ENCODE assay signal across 17 cellular contexts in the genomic region with DNA sequence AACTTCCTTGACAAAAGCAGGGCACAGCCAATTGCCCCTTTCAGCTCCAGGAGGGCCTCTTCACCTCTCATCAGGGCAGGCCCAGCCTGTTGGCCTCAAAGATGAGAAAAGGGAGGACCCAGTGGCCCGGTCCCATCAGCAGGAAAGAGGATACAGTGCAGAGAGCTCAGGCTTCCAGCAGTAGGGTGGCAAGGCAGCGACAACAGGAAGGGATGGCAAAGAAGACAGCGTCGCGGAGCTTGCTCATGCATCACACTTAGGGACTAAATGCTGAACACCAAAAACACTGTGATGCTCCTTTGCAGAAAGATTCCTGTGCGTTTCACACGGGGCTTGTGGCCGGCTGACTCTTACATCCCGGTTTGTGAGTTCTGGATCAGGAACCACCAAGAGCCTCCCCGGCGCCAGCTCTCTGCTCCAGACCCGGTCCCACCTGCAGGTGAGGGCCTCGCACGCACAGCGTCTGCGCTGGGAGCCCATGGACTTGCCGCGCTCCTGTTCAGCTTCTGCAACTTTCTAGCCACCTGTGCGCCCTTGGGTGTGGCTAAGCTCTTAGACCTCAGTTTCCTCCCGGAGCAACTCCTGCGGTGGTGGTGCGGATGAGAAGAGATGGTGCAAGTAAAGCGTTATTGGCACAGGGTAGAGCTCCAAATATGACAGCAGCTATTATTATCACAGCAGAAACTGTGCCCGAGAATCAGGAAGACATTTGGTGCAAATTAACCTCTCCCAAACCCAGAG. TPM values are rescaled to one million over a fixed set of nuclear protein-coding genes. Genes with fewer than 3 reads are reported as not detected.
DNase-seq lines count a peak whose midpoint lies in the region; ATAC-seq and TF ChIP-seq lines count a peak whose summit lies in the region.
"Had no signal": no experiment of that assay in that cellular context is flagged by ENCODE, and none has a peak within 500 bp of the region (broad histone marks: within the 10 kb centered on the region; RNA-seq: fewer than 3 reads in every experiment).

No MANE protein-coding gene starts in this region.

- H3K9me3 Mint-ChIP-seq in activated CD8-positive, alpha-beta T cell treated with anti-CD3 and anti-CD28 coated beads for 36 hours = no peaks in the 10 kb centered on the region
- H3K9me3 Mint-ChIP-seq in naive thymus-derived CD8-positive, alpha-beta T cell = no peaks in the 10 kb centered on the region
- H3K9me3 Mint-ChIP-seq: activated T-helper 2 cell treated with anti-CD3 and anti-CD28 coated beads, Interferon-gamma antibody, Interleukin-2, Interleukin-4, amounts not matched to agents 10 μg/mL and 5 μg/mL and 100 μg/mL, durations not matched to agents 14 hours and 24 hours and 36 hours; GM23338 had no signal

- H3K36me3 Mint-ChIP-seq in activated CD8-positive, alpha-beta T cell treated with anti-CD3 and anti-CD28 coated beads for 36 hours (ENCODE audit: low read depth) = no peaks in the 10 kb centered on the region
- H3K36me3 Mint-ChIP-seq in naive thymus-derived CD8-positive, alpha-beta T cell = peaks cover 0 to 2% (median 0%) of the 10 kb centered on the region in 3 donors

- H3K4me3 ChIP-seq in Karpas-422 (ENCODE audit: low read length) = peak overlapping the region; percentile 23; the same call in 1 of the 2 replicates
- H3K4me3 ChIP-seq: GM23338, K562, SK-N-MC had no signal

- H3K4me1 ChIP-seq in Karpas-422 (ENCODE audit: low read length) = peaks cover 89% of the 10 kb centered on the region

- no peak for TF ChIP-seq CTCF in activated CD8-positive, alpha-beta T cell treated with anti-CD3 and anti-CD28 coated beads for 36 hours (IDR thresholded peaks at IDR 0.05)

- CTCF ChIA-PET in activated CD8-positive, alpha-beta T cell treated with anti-CD3 and anti-CD28 coated beads for 36 hours (lab: Charles Lee) = interaction anchor here (0.7 to 1.0 kb wide), 4 partner anchors 15 to 212 kb away, joined by 3 read pairs; no protein-coding TSS in a partner anchor

- no peaks in the 10 kb centered on the region for H3K9me3 ChIP-seq in Karpas-422 (ENCODE audit: low read length)

- no peak overlapping the region for H3K4me3 Mint-ChIP-seq in activated CD8-positive, alpha-beta T cell treated with anti-CD3 and anti-CD28 coated beads for 36 hours
- H3K4me3 Mint-ChIP-seq in naive thymus-derived CD8-positive, alpha-beta T cell = peak overlapping the region; percentile 70 to 89 (median 78)
- H3K4me3 Mint-ChIP-seq: GM23338 had no signal

- H3K27ac Mint-ChIP-seq in activated CD8-positive, alpha-beta T cell treated with anti-CD3 and anti-CD28 coated beads for 36 hours = no peak overlapping the region
- peak overlapping the region; percentile 61 to 93 (median 77) for H3K27ac Mint-ChIP-seq in naive thymus-derived CD8-positive, alpha-beta T cell
- H3K27ac Mint-ChIP-seq: activated T-helper 2 cell treated with anti-CD3 and anti-CD28 coated beads, Interferon-gamma antibody, Interleukin-2, Interleukin-4, amounts not matched to agents 10 μg/mL and 5 μg/mL and 100 μg/mL, durations not matched to agents 14 hours and 24 hours and 36 hours; GM23338 had no signal

- ATAC-seq in activated CD8-positive, alpha-beta T cell treated with anti-CD3 and anti-CD28 coated beads for 36 hours = peak; percentile 25
- peak; percentile 67 to 72 for ATAC-seq in naive thymus-derived CD8-positive, alpha-beta T cell
- ATAC-seq in GM21423 (IDR thresholded peaks at IDR 0.05; ENCODE audit: unreplicated experiment) = no peak
- ATAC-seq: GM23338, K562 had no signal

- no peaks in the 10 kb centered on the region for H4K20me1 ChIP-seq in Karpas-422 (ENCODE audit: insufficient read depth, low read depth, low read length)

- POLR2A ChIA-PET in activated CD8-positive, alpha-beta T cell treated with anti-CD3 and anti-CD28 coated beads for 36 hours (lab: Charles Lee) = interaction anchor here (1.0 to 2.0 kb wide), 2 partner anchors 14 to 16 kb away, joined by 3 to 6 read pairs; no protein-coding TSS in a partner anchor
- POLR2A ChIA-PET in naive thymus-derived CD8-positive, alpha-beta T cell (lab: Charles Lee) = interaction anchor here (0.5 to 1.5 kb wide), 5 partner anchors 8 to 20 kb away, joined by 3 to 13 read pairs (median 3); a partner anchor contains a TSS

- H3K4me2 ChIP-seq in Karpas-422 (ENCODE audit: low read depth, low read length, poor library complexity, severe bottlenecking) = peak overlapping the region; percentile 84
- H3K4me2 ChIP-seq: GM23338 had no signal

- H2AFZ ChIP-seq in Karpas-422 (ENCODE audit: low read length) = no peak overlapping the region
- H2AFZ ChIP-seq: GM23338 had no signal

- H3K79me2 ChIP-seq in Karpas-422 (ENCODE audit: low read length) = peaks cover 9% of the 10 kb centered on the region

- no peaks in the 10 kb centered on the region for H3K9me2 ChIP-seq in Karpas-422 (replicated peaks; ENCODE audit: insufficient read depth, low read length)

- intact Hi-C loops in activated CD8-positive, alpha-beta T cell treated with anti-CD3 and anti-CD28 coated beads for 36 hours (cut with micrococcal nuclease) = no loop called here

- H3K9ac ChIP-seq in Karpas-422 (ENCODE audit: low read length) = peak overlapping the region; percentile 83

- peak; percentile 8 for DNase-seq in activated effector memory CD4-positive, alpha-beta T cell treated with Interleukin-2 at 50 U/mL for 16 hours
- DNase-seq in activated effector memory CD4-positive, alpha-beta T cell treated with anti-CD3 and anti-CD28 coated beads, Interleukin-2, amount 50 U/mL, for 16 hours = no peak
- DNase-seq in Karpas-422 (peak; percentile 86), NCI-H2029 treated with DMSO at 0.1 percent for 48 hours (lab: John Stamatoyannopoulos, UW) (no peak)
- DNase-seq in activated CD8-positive, alpha-beta T cell treated with anti-CD3 and anti-CD28 coated beads for 36 hours = no peak
- peak in 3 of 10 donors; percentile 19 to 29 (median 25) for DNase-seq in naive thymus-derived CD8-positive, alpha-beta T cell
- DNase-seq in effector CD4-positive, alpha-beta T cell = no peak
- DNase-seq: kidney glomerular epithelial cell, NCI-H1694, NCI-H69, retina, WERI-Rb-1 had no signal

- peaks cover 5% of the 10 kb centered on the region for H3K27me3 Mint-ChIP-seq in activated CD8-positive, alpha-beta T cell treated with anti-CD3 and anti-CD28 coated beads for 36 hours
- H3K27me3 Mint-ChIP-seq in naive thymus-derived CD8-positive, alpha-beta T cell = peaks cover 0 to 3% (median 2%) of the 10 kb centered on the region in 5 donors

- peak overlapping the region; percentile 99 for H3K27ac ChIP-seq in Karpas-422 (ENCODE audit: low read length)
- H3K27ac ChIP-seq: SK-N-MC, WERI-Rb-1 had no signal

- H3K36me3 ChIP-seq in Karpas-422 (ENCODE audit: insufficient read depth, low read length) = peaks cover 5% of the 10 kb centered on the region; the same call in 1 of the 2 replicates
- H3K36me3 ChIP-seq: WERI-Rb-1 had no signal

- H3K27me3 ChIP-seq in Karpas-422 (ENCODE audit: low read length) = no peaks in the 10 kb centered on the region

- peaks cover 30% of the 10 kb centered on the region for H3K4me1 Mint-ChIP-seq in activated CD8-positive, alpha-beta T cell treated with anti-CD3 and anti-CD28 coated beads for 36 hours (ENCODE audit: low read depth)
- peaks cover 12 to 67% (median 33%) of the 10 kb centered on the region in 4 donors for H3K4me1 Mint-ChIP-seq in naive thymus-derived CD8-positive, alpha-beta T cell

RNA-seq across cellular contexts. Expression of a gene that starts 15.3 kb away (rescaled TPM):
- total RNA-seq in Karpas-422 (2014; rRNA removed; shearing (Covaris generic); ENCODE audit: low replicate concordance) = 67.2 and 75.5 TPM in 2 replicates
- total RNA-seq in activated CD8-positive, alpha-beta T cell treated with anti-CD3 and anti-CD28 coated beads for 36 hours = 1 to 10 TPM; 6.7 to 7.3 TPM
- 10 to 100 TPM; 10.5 to 12.0 TPM for total RNA-seq in naive thymus-derived CD8-positive, alpha-beta T cell
- 1 to 10 TPM; 3.0 to 7.3 (median 7.1) TPM for polyA plus RNA-seq in naive thymus-derived CD8-positive, alpha-beta T cell

Comparison
In these comparisons a context has a peak if more than half of its experiments do, and no peak if none do; other contexts are left out.
1. DNase-seq: peak in activated effector memory CD4-positive, alpha-beta T cell treated with Interleukin-2 at 50 U/mL for 16 hours (single experiment) and Karpas-422 (single experiment); none in activated effector memory CD4-positive, alpha-beta T cell treated with anti-CD3 and anti-CD28 coated beads, Interleukin-2, amount 50 U/mL, for 16 hours (single experiment), activated CD8-positive, alpha-beta T cell treated with anti-CD3 and anti-CD28 coated beads for 36 hours (single experiment), effector CD4-positive, alpha-beta T cell (single experiment) and NCI-H2029 treated with DMSO at 0.1 percent for 48 hours (single experiment).